Comparison of ENCODE assay signal across 8 cellular contexts in the genomic region with DNA sequence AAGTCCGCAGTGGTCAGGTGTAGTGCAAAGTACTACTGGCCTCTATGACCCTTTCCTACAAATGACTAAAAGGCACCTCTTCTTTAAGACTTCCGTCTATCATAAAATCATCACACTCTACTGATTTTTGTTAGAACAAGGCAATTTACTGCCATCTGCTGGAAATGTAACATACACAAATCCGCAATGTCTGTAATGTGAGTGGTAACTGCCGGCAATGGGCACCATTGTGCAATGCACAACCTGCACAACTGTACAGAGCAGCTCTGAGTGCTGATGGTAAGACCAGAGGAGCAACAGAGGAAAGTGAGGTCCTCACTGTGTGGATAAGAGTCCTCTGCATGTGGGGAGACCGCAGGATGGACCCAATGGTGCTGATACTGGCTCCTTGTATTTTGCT.
DNase-seq lines count a peak whose midpoint lies in the region; ATAC-seq and TF ChIP-seq lines count a peak whose summit lies in the region.

No MANE protein-coding gene starts in this region.

- no peaks in the 10 kb centered on the region for H3K36me3 ChIP-seq in adrenal gland (replicated peaks in 1 of 2)
- H3K36me3 ChIP-seq in mucosa of descending colon (ENCODE audit: low read depth), result no peaks in the 10 kb centered on the region

- intact Hi-C loops in adrenal gland (cut with DNase I), result loop anchor here in 1 of 2 donors (10.0 kb wide), 1 partner anchor 251 kb away; no protein-coding TSS in a partner anchor
- intact Hi-C loops in mucosa of descending colon (cut with DNase I, micrococcal nuclease), result no loop called here

- H3K4me3 Mint-ChIP-seq in T-helper 17 cell, result no peak overlapping the region

- no peaks in the 10 kb centered on the region for H3K27me3 ChIP-seq in adrenal gland

- no peaks in the 10 kb centered on the region for H3K36me3 Mint-ChIP-seq in T-helper 17 cell (ENCODE audit: low read depth)

- 55 to 62% (median 60%) methylated on average over 5 of the region's 5 CpGs for WGBS in adrenal gland, 4 donors

- no peak overlapping the region for H3K27ac Mint-ChIP-seq in T-helper 17 cell

- DNase-seq in EL (peak; percentile 49), KG1 (lab: John Stamatoyannopoulos, UW) (peak; percentile 3), adrenal gland (peak in 2 of 7 donors; percentile 16 to 21), mucosa of descending colon (no peak), T-helper 17 cell (no peak)
- DNase-seq in activated effector memory CD4-positive, alpha-beta T cell treated with anti-CD3 and anti-CD28 coated beads, Interleukin-2, amount 50 U/mL, for 16 hours, result no peak

- TF ChIP-seq CTCF in adrenal gland (IDR thresholded peaks at IDR 0.05), result peak in 5 of 6 experiments; percentile 27 to 43 (median 41)
- TF ChIP-seq CTCF in mucosa of descending colon (IDR thresholded peaks at IDR 0.05), result no peak

- TF ChIP-seq POLR2A in adrenal gland (IDR thresholded peaks at IDR 0.05), result no peak

- H3K4me1 ChIP-seq in adrenal gland (replicated peaks in 1 of 2), result no peaks in the 10 kb centered on the region
- no peaks in the 10 kb centered on the region for H3K4me1 ChIP-seq in mucosa of descending colon (ENCODE audit: low read depth)

- peak; percentile 57 for ATAC-seq in mucosa of descending colon
- ATAC-seq in GM18907 (IDR thresholded peaks at IDR 0.05; ENCODE audit: unreplicated experiment), result no peak
- no peak for ATAC-seq in T-helper 17 cell
- ATAC-seq in HG03280 (IDR thresholded peaks at IDR 0.05; ENCODE audit: unreplicated experiment), result no peak

- H3K4me1 Mint-ChIP-seq in T-helper 17 cell, result no peaks in the 10 kb centered on the region

- no peaks in the 10 kb centered on the region for H3K9me3 ChIP-seq in adrenal gland (replicated peaks in 1 of 3)
- no peaks in the 10 kb centered on the region for H3K9me3 ChIP-seq in mucosa of descending colon
- no peaks in the 10 kb centered on the region for H3K9me3 ChIP-seq in T-helper 17 cell (ENCODE audit: control insufficient read depth, low read length, poor library complexity, severe bottlenecking)

- H3K4me3 ChIP-seq in adrenal gland (no peak overlapping the region), mucosa of descending colon (no peak overlapping the region)

- peaks cover 9% of the 10 kb centered on the region for H3K27me3 Mint-ChIP-seq in T-helper 17 cell

- H3K27ac ChIP-seq in adrenal gland, result no peak overlapping the region

Comparison
In these comparisons a context has a peak if more than half of its experiments do, and no peak if none do; other contexts are left out.
1. DNase-seq: peak in EL (single experiment) and KG1 (single experiment); none in mucosa of descending colon (0 of 3), T-helper 17 cell (0 of 3) and activated effector memory CD4-positive, alpha-beta T cell treated with anti-CD3 and anti-CD28 coated beads, Interleukin-2, amount 50 U/mL, for 16 hours (single experiment).